Comparison of ENCODE assay signal across 10 cellular contexts in the genomic region with DNA sequence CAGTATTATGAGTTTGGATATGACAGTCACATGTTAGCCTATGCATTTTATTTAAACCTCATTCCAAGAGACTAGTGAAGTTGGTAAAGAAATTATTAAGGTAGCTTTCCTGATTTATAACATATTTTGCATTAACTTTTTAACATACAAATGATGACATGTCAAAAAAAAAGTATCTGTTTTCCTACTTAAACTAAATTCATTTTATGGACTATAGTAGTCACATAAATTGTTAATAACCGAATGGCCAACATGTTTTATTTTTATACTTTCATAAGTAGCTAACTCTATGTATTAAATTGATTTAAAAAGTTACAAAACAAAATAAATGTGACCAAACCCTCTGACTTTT. TPM values are rescaled to one million over a fixed set of nuclear protein-coding genes. Genes with fewer than 3 reads are reported as not detected.
DNase-seq lines count a peak whose midpoint lies in the region; ATAC-seq, FAIRE-seq and TF ChIP-seq lines count a peak whose summit lies in the region.
"Had no signal": no experiment of that assay in that cellular context is flagged by ENCODE, and none has a peak within 500 bp of the region (broad histone marks: within the 10 kb centered on the region; RNA-seq: fewer than 3 reads in every experiment).

No MANE protein-coding gene starts in this region.

- no peak overlapping the region for H2AK5ac ChIP-seq in mesenchymal stem cell (ENCODE audit: low read length, severe bottlenecking)

- H3K36me3 Mint-ChIP-seq in activated naive CD8-positive, alpha-beta T cell treated with anti-CD3 and anti-CD28 coated beads, Interleukin-2, amount 10 ng/mL, durations not matched to agents 7 days and 5 days: peaks cover 27% of the 10 kb centered on the region

- H3K4me2 ChIP-seq in BLaER1 treated with 17β-estradiol and CSF1 and Interleukin-3, amounts not matched to agents 10 nM and 100 nM: peak overlapping the region; percentile 64 to 90 (median 79); a peak in 19 of 22 replicates
- no peak overlapping the region for H3K4me2 ChIP-seq in mesenchymal stem cell (ENCODE audit: low read length, poor library complexity, severe bottlenecking)

- no peak overlapping the region for H3K4ac ChIP-seq in mesenchymal stem cell (ENCODE audit: low read depth in 1 of 2, low read length in 2 of 2)

- intact Hi-C loops in Right ventricle myocardium inferior (cut with DNase I): no loop called here

- H3K4me1 ChIP-seq in BLaER1 treated with 17β-estradiol and CSF1 and Interleukin-3, amounts not matched to agents 10 nM and 100 nM: peaks cover 40 to 90% (median 60%) of the 10 kb centered on the region in 10 experiments
- peaks cover 3% of the 10 kb centered on the region for H3K4me1 ChIP-seq in mesenchymal stem cell (ENCODE audit: control insufficient read depth, insufficient read depth, low read depth, low read length)

- no peak for TF ChIP-seq POLR2A in H54 (IDR thresholded peaks at IDR 0.05; ENCODE audit: low read depth, low read length)

- peak overlapping the region; percentile 79 to 90 (median 88) for H3K27ac ChIP-seq in BLaER1 treated with 17β-estradiol and CSF1 and Interleukin-3, amounts not matched to agents 10 nM and 100 nM
- no peak overlapping the region for H3K27ac ChIP-seq in mesenchymal stem cell (ENCODE audit: low read length, poor library complexity, severe bottlenecking)

- H3K14ac ChIP-seq in mesenchymal stem cell (ENCODE audit: low read length in 2 of 2): no peak overlapping the region

- H4K8ac ChIP-seq in mesenchymal stem cell (ENCODE audit: low read length): no peak overlapping the region

- peak; percentile 6 for FAIRE-seq in H54 (lab: Jason Lieb, UNC)

- H2BK12ac ChIP-seq in mesenchymal stem cell (ENCODE audit: low read length in 2 of 2): no peak overlapping the region

- H4K20me1 ChIP-seq in BLaER1 treated with 17β-estradiol and CSF1 and Interleukin-3, amounts not matched to agents 10 nM and 100 nM: peaks cover 0 to 5% (median 0%) of the 10 kb centered on the region in 11 experiments; a peak in 2 of 22 replicates

- H3K9me3 ChIP-seq in BLaER1 treated with 17β-estradiol and CSF1 and Interleukin-3, amounts not matched to agents 10 nM and 100 nM (replicated peaks in 1 of 11): peaks cover 21 to 37% (median 30%) of the 10 kb centered on the region in 11 experiments
- H3K9me3 ChIP-seq in mesenchymal stem cell (ENCODE audit: control insufficient read depth, low read length): no peaks in the 10 kb centered on the region
- H3K9me3 ChIP-seq: testis had no signal

- H2BK120ac ChIP-seq in mesenchymal stem cell (ENCODE audit: low read depth, low read length): no peak overlapping the region

- peaks cover 4% of the 10 kb centered on the region for H3K9me3 Mint-ChIP-seq in activated naive CD8-positive, alpha-beta T cell treated with anti-CD3 and anti-CD28 coated beads, Interleukin-2, amount 10 ng/mL, durations not matched to agents 7 days and 5 days

- no peak overlapping the region for H3K18ac ChIP-seq in mesenchymal stem cell (ENCODE audit: low read depth in 1 of 2, low read length in 2 of 2)

- H3K27ac Mint-ChIP-seq in activated naive CD8-positive, alpha-beta T cell treated with anti-CD3 and anti-CD28 coated beads, Interleukin-2, amount 10 ng/mL, durations not matched to agents 7 days and 5 days: peak overlapping the region; percentile 85
- H3K27ac Mint-ChIP-seq: endodermal cell had no signal

- no peak overlapping the region for H2AFZ ChIP-seq in mesenchymal stem cell (ENCODE audit: low read depth, low read length)

- no CpG with 5 or more reads among the region's 1 CpG for WGBS in mesenchymal stem cell

- ATAC-seq in activated naive CD8-positive, alpha-beta T cell treated with anti-CD3 and anti-CD28 coated beads, Interleukin-2, amount 10 ng/mL, durations not matched to agents 7 days and 5 days (ENCODE audit: low read depth): no peak
- no peak for ATAC-seq in GM19328 (IDR thresholded peaks at IDR 0.05; ENCODE audit: unreplicated experiment)
- no peak for ATAC-seq in HG03108 (IDR thresholded peaks at IDR 0.05; ENCODE audit: unreplicated experiment)
- ATAC-seq in Right ventricle myocardium inferior: no peak

- no peak overlapping the region for H4K91ac ChIP-seq in mesenchymal stem cell (ENCODE audit: low read length)

- DNase-seq in H54 (ENCODE audit: insufficient read length, low spot score): no peak
- DNase-seq in activated naive CD8-positive, alpha-beta T cell treated with anti-CD3 and anti-CD28 coated beads, Interleukin-2, amount 10 ng/mL, durations not matched to agents 7 days and 5 days: no peak
- DNase-seq in mesenchymal stem cell: no peak
- DNase-seq in NCI-H1105 (lab: John Stamatoyannopoulos, UW): no peak
- DNase-seq in Right ventricle myocardium inferior (ENCODE audit: missing footprints): no peak
- DNase-seq: endodermal cell, testis had no signal

- H3K36me3 ChIP-seq in BLaER1 treated with 17β-estradiol and CSF1 and Interleukin-3, amounts not matched to agents 10 nM and 100 nM: peaks cover 10 to 23% (median 19%) of the 10 kb centered on the region in 11 experiments; a peak in 20 of 22 replicates
- peaks cover 0 to 1% of the 10 kb centered on the region in 2 experiments for H3K36me3 ChIP-seq in mesenchymal stem cell (ENCODE audit: control insufficient read depth in 1 of 2, insufficient read depth in 2 of 2, low read depth in 1 of 2, low read length in 2 of 2)

- H3K4me1 Mint-ChIP-seq in activated naive CD8-positive, alpha-beta T cell treated with anti-CD3 and anti-CD28 coated beads, Interleukin-2, amount 10 ng/mL, durations not matched to agents 7 days and 5 days: peaks cover 30% of the 10 kb centered on the region

- POLR2A ChIA-PET in activated naive CD8-positive, alpha-beta T cell treated with anti-CD3 and anti-CD28 coated beads, Interleukin-2, amount 10 ng/mL, durations not matched to agents 7 days and 5 days (lab: Charles Lee): interaction anchor here (0.8 to 4.9 kb wide), 4 partner anchors 13 to 20 kb away, joined by 3 to 30 read pairs (median 14); a partner anchor contains a TSS

- H3K9ac ChIP-seq in BLaER1 treated with 17β-estradiol and CSF1 and Interleukin-3, amounts not matched to agents 10 nM and 100 nM: peak overlapping the region; percentile 74 to 83 (median 81); a peak in 19 of 22 replicates
- H3K9ac ChIP-seq in mesenchymal stem cell (ENCODE audit: low read length): peak overlapping the region; percentile 89

- H3K79me1 ChIP-seq in mesenchymal stem cell (replicated peaks; ENCODE audit: low read length, poor library complexity, severe bottlenecking): peaks cover 13% of the 10 kb centered on the region

- no peak overlapping the region for H2BK5ac ChIP-seq in mesenchymal stem cell (ENCODE audit: low read depth, low read length, poor library complexity, severe bottlenecking)

- peak overlapping the region; percentile 46 to 71 (median 64) for H3K4me3 ChIP-seq in BLaER1 treated with 17β-estradiol and CSF1 and Interleukin-3, amounts not matched to agents 10 nM and 100 nM
- H3K4me3 ChIP-seq in mesenchymal stem cell (ENCODE audit: insufficient read depth in 1 of 2, low read depth in 1 of 2, low read length in 2 of 2): no peak overlapping the region
- H3K4me3 ChIP-seq: testis had no signal

- no peaks in the 10 kb centered on the region for H3K27me3 Mint-ChIP-seq in activated naive CD8-positive, alpha-beta T cell treated with anti-CD3 and anti-CD28 coated beads, Interleukin-2, amount 10 ng/mL, durations not matched to agents 7 days and 5 days

- H3K23ac ChIP-seq in mesenchymal stem cell (ENCODE audit: low read length in 2 of 2): no peak overlapping the region

- no peak overlapping the region for H2BK15ac ChIP-seq in mesenchymal stem cell (ENCODE audit: low read depth, poor library complexity, severe bottlenecking)

- peak overlapping the region; percentile 97 for H3K4me3 Mint-ChIP-seq in activated naive CD8-positive, alpha-beta T cell treated with anti-CD3 and anti-CD28 coated beads, Interleukin-2, amount 10 ng/mL, durations not matched to agents 7 days and 5 days
- H3K4me3 Mint-ChIP-seq: endodermal cell had no signal

- H3K27me3 ChIP-seq in BLaER1 treated with 17β-estradiol and CSF1 and Interleukin-3, amounts not matched to agents 10 nM and 100 nM: no peaks in the 10 kb centered on the region
- no peaks in the 10 kb centered on the region for H3K27me3 ChIP-seq in mesenchymal stem cell (ENCODE audit: control insufficient read depth in 1 of 2, insufficient read depth in 1 of 2, low read length in 2 of 2)
- H3K27me3 ChIP-seq: testis had no signal

RNA-seq across cellular contexts. Expression of a gene that starts 14.7 kb away (rescaled TPM):
- total RNA-seq in activated naive CD8-positive, alpha-beta T cell treated with anti-CD3 and anti-CD28 coated beads, Interleukin-2, amount 10 ng/mL, durations not matched to agents 7 days and 5 days: 10 to 100 TPM; 60.2 to 63.4 TPM
- polyA plus RNA-seq in mesenchymal stem cell (2013, experiment 1 of 2): 31.9 TPM
- 31.5 TPM for polyA plus RNA-seq in mesenchymal stem cell (2013, experiment 2 of 2)
- 20.3 TPM for total RNA-seq in Right ventricle myocardium inferior

RNA-seq across cellular contexts. Expression of a gene that starts 18.4 kb away (rescaled TPM):
- total RNA-seq in activated naive CD8-positive, alpha-beta T cell treated with anti-CD3 and anti-CD28 coated beads, Interleukin-2, amount 10 ng/mL, durations not matched to agents 7 days and 5 days: 10 to 100 TPM; 27.3 to 30.0 TPM
- 19.3 TPM for polyA plus RNA-seq in mesenchymal stem cell (2013, experiment 1 of 2)
- polyA plus RNA-seq in mesenchymal stem cell (2013, experiment 2 of 2): 19.4 TPM
- 18.4 TPM for total RNA-seq in Right ventricle myocardium inferior

Comparison
In these comparisons a context has a peak if more than half of its experiments do, and no peak if none do; other contexts are left out.
1. H3K4me3 ChIP-seq: peak in BLaER1 treated with 17β-estradiol and CSF1 and Interleukin-3, amounts not matched to agents 10 nM and 100 nM (10 of 10); none in mesenchymal stem cell (0 of 2).